16 cellular contexts compared by ENCODE assay signal in genomic region chr6:163491901-163492300, GRCh38.
DNase-seq lines count a peak whose midpoint lies in the region; ATAC-seq and TF ChIP-seq lines count a peak whose summit lies in the region.
"Had no signal": no experiment of that assay in that cellular context is flagged by ENCODE, and none has a peak within 500 bp of the region (broad histone marks: within the 10 kb centered on the region; RNA-seq: fewer than 3 reads in every experiment).

No MANE protein-coding gene starts in this region.

- DNase-seq in left ventricle myocardium inferior = no peak
- no peak for DNase-seq in left cardiac atrium
- DNase-seq in psoas muscle = no peak
- no peak for DNase-seq in thyroid gland
- no peak for DNase-seq in nucleus accumbens (lab: John Stamatoyannopoulos, UW)
- DNase-seq in stimulated activated CD8-positive, alpha-beta memory T cell treated with anti-CD3 and anti-CD28 coated beads, Interleukin-4, amount 100 ng/mL, for 48 hours = no peak
- DNase-seq in EL = no peak
- DNase-seq: DMS79 treated with DMSO at 0.1 percent for 48 hours, H7, NCI-H1436, NCI-H2171, NCI-H526 treated with DMSO at 0.1 percent for 48 hours had no signal

- H3K27ac ChIP-seq in left ventricle myocardium inferior (replicated peaks) (peak overlapping the region; percentile 65), angular gyrus (ENCODE audit: low read depth, low read length) (peak overlapping the region; percentile 35), psoas muscle (peak overlapping the region; percentile 87), thyroid gland (peak overlapping the region in 2 of 3 donors; percentile 42 to 49)
- H3K27ac ChIP-seq: BLaER1, KMS-11, Peyer's patch had no signal

- H3K36me3 ChIP-seq in left ventricle myocardium inferior (no peaks in the 10 kb centered on the region), psoas muscle (ENCODE audit: insufficient read depth in 1 of 2, low read depth in 1 of 2) (no peaks in the 10 kb centered on the region), thyroid gland (no peaks in the 10 kb centered on the region)
- H3K36me3 ChIP-seq: Peyer's patch had no signal

- H3K9me3 ChIP-seq in left ventricle myocardium inferior (replicated peaks) (no peaks in the 10 kb centered on the region), psoas muscle (no peaks in the 10 kb centered on the region), thyroid gland (no peaks in the 10 kb centered on the region)
- H3K9me3 ChIP-seq: Peyer's patch had no signal

- peaks cover 100% of the 10 kb centered on the region for H3K4me1 ChIP-seq in left ventricle myocardium inferior
- H3K4me1 ChIP-seq in psoas muscle = peaks cover 87% of the 10 kb centered on the region
- peaks cover 12 to 25% of the 10 kb centered on the region in 2 donors for H3K4me1 ChIP-seq in thyroid gland
- H3K4me1 ChIP-seq: BLaER1, Peyer's patch had no signal

- 40 to 54% (median 46%) methylated on average over 4 of the region's 4 CpGs for WGBS in psoas muscle, 3 donors
- WGBS in thyroid gland, 2 donors = 90 to 94% methylated on average over 4 of the region's 4 CpGs

- H3K4me3 ChIP-seq in left ventricle myocardium inferior = peak overlapping the region; percentile 13
- H3K4me3 ChIP-seq in psoas muscle = peak overlapping the region; percentile 6
- no peak overlapping the region for H3K4me3 ChIP-seq in thyroid gland (replicated peaks in 1 of 3)
- H3K4me3 ChIP-seq: BLaER1, Peyer's patch had no signal

- H3K27me3 ChIP-seq in left ventricle myocardium inferior (ENCODE audit: low read depth) (no peaks in the 10 kb centered on the region), psoas muscle (ENCODE audit: insufficient read depth in 3 of 3, low read length in 2 of 3) (no peaks in the 10 kb centered on the region), thyroid gland (no peaks in the 10 kb centered on the region)
- H3K27me3 ChIP-seq: BLaER1, Peyer's patch had no signal

- TF ChIP-seq CTCF in left ventricle myocardium inferior (IDR thresholded peaks at IDR 0.05; ENCODE audit: borderline replicate concordance) (no peak), psoas muscle (IDR thresholded peaks at IDR 0.05) (no peak), thyroid gland (IDR thresholded peaks at IDR 0.05) (no peak)

- ATAC-seq in left cardiac atrium (no peak), psoas muscle (no peak)

- no peak for TF ChIP-seq POLR2A in thyroid gland (IDR thresholded peaks at IDR 0.05)

- intact Hi-C loops in left ventricle myocardium inferior (cut with micrococcal nuclease) = no loop called here
- intact Hi-C loops in left cardiac atrium (cut with DNase I) = no loop called here
- intact Hi-C loops in psoas muscle (cut with DNase I) = loop anchor here in 1 of 2 donors (5.0 kb wide), 1 partner anchor 35 kb away; no protein-coding TSS in a partner anchor
- intact Hi-C loops in thyroid gland (cut with DNase I) = no loop called here

Comparison
In these comparisons a context has a peak if more than half of its experiments do, and no peak if none do; other contexts are left out.
1. H3K27ac ChIP-seq: peak in every context shown above with its lines; median percentile 87 in psoas muscle; 65 in left ventricle myocardium inferior; 46 in thyroid gland; 35 in angular gyrus.
2. H3K4me3 ChIP-seq: peak in left ventricle myocardium inferior (single experiment) and psoas muscle (single experiment); none in thyroid gland (0 of 3).